Comparison of ENCODE assay signal across 13 cellular contexts in the genomic region with DNA sequence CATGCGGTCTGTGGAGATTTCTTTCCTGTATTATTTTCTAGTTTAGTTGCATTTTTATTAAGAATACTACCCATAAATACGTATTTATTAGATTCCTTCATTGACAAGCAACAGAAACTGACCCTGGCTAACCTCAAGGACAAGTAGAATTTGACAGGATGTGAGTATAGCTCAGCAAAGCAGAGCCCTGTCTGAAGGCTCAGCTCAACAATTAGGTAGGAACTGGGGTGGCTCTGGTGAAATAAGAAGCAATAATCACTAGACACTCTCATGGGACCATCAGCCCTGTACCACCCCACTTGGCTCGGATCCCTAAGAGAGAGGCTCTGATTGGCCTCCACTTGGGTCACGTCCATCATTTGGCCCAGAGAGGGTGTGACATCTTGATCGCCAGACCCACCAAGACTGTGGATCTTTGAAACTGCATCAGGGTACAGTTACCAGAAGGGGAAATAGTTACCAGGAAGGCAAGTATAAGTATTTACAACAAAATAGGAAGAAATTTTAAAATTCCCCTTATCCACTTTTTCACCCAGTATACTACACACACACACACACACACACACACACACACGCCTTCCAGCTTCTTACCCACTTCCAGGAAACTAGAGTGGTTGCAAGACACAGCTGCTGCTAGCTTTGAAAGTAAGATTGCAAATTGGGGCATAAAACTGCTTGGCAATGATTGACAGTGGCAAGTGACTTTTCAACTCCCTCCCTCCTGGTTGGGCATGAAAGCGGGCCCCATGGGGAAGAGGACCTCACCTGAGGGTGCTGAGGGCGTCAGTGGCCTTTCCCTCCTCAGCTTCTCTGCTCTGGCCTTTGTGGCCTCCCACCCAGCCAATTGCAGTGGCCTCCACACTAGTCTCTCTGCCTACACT. TPM values are rescaled to one million over a fixed set of nuclear protein-coding genes. Genes with fewer than 3 reads are reported as not detected.
DNase-seq lines count a peak whose midpoint lies in the region; FAIRE-seq and TF ChIP-seq lines count a peak whose summit lies in the region.
"Had no signal": no experiment of that assay in that cellular context is flagged by ENCODE, and none has a peak within 500 bp of the region (broad histone marks: within the 10 kb centered on the region; RNA-seq: fewer than 3 reads in every experiment).

No MANE protein-coding gene starts in this region.

- no peak overlapping the region for H2AK5ac ChIP-seq in mesendoderm (ENCODE audit: low read length)

- H3K4me1 ChIP-seq in OCI-LY7 (ENCODE audit: insufficient read depth, low read length, poor library complexity, severe bottlenecking) = peaks cover 37% of the 10 kb centered on the region
- H3K4me1 ChIP-seq in rectal smooth muscle tissue (ENCODE audit: control insufficient read depth, insufficient read depth, low read length) = peaks cover 22% of the 10 kb centered on the region
- peaks cover 13% of the 10 kb centered on the region for H3K4me1 ChIP-seq in left ventricle myocardium inferior
- H3K4me1 ChIP-seq in PC-9 (replicated peaks; ENCODE audit: insufficient read depth) = no peaks in the 10 kb centered on the region
- H3K4me1 ChIP-seq in mesendoderm (ENCODE audit: control insufficient read depth, low read depth, low read length) = no peaks in the 10 kb centered on the region

- H2AFZ ChIP-seq in OCI-LY7 (ENCODE audit: low read length) (peak overlapping the region; percentile 86; the same call in 1 of the 2 replicates), PC-9 (no peak overlapping the region)

- DNase-seq in GM18507 (ENCODE audit: extremely low spot score, insufficient read length, low read depth) = no peak
- DNase-seq in OCI-LY7 (ENCODE audit: low spot score) = peak; percentile 44
- peak; percentile 40 for DNase-seq in central memory CD4-positive, alpha-beta T cell
- no peak for DNase-seq in left ventricle myocardium inferior
- DNase-seq in PC-9 = no peak
- DNase-seq in SKM-1 treated with dmso at 0.1 percent for 144 hours (lab: John Stamatoyannopoulos, UW; ENCODE audit: unreplicated experiment) = no peak
- DNase-seq in mesendoderm = no peak
- DNase-seq: glutamatergic neuron, NCI-H510A had no signal

- H4K5ac ChIP-seq in mesendoderm (ENCODE audit: low read length) = no peak overlapping the region

- no peak overlapping the region for H2BK15ac ChIP-seq in mesendoderm (replicated peaks; ENCODE audit: low read depth)

- H3K9me3 ChIP-seq in OCI-LY7 (ENCODE audit: low read length) (no peaks in the 10 kb centered on the region), left ventricle myocardium inferior (replicated peaks) (no peaks in the 10 kb centered on the region), PC-9 (ENCODE audit: insufficient read depth, low read depth) (no peaks in the 10 kb centered on the region)

- H4K8ac ChIP-seq in mesendoderm (ENCODE audit: low read depth, low read length) = no peak overlapping the region

- CTCF ChIA-PET in OCI-LY7 (lab: Charles Lee; ENCODE audit: unreplicated experiment) (interaction anchor here (0.9 to 1.2 kb wide), 2 partner anchors 16 to 18 kb away, joined by 3 to 4 read pairs; no protein-coding TSS in a partner anchor), PC-9 (lab: Charles Lee) (no interaction called here)

- no peak overlapping the region for H3K4me3 ChIP-seq in OCI-LY7 (ENCODE audit: low read depth, low read length, poor library complexity, severe bottlenecking)
- H3K4me3 ChIP-seq in rectal smooth muscle tissue (ENCODE audit: low read length) = no peak overlapping the region
- no peak overlapping the region for H3K4me3 ChIP-seq in left ventricle myocardium inferior
- no peak overlapping the region for H3K4me3 ChIP-seq in PC-9
- no peak overlapping the region for H3K4me3 ChIP-seq in mesendoderm (ENCODE audit: low read length)
- H3K4me3 ChIP-seq: coronary artery, lung, SK-N-MC had no signal

- peak; percentile 71 for FAIRE-seq in GM18507 (lab: Jason Lieb, UNC)

- no CpG with 5 or more reads among the region's 8 CpGs for WGBS in mesendoderm (ENCODE audit: extremely low coverage, insufficient coverage, low lambda C conversion rate)

- peak overlapping the region; percentile 42 for H3K4me2 ChIP-seq in OCI-LY7 (ENCODE audit: low read length)
- no peak overlapping the region for H3K4me2 ChIP-seq in PC-9
- H3K4me2 ChIP-seq in mesendoderm (ENCODE audit: low read length) = no peak overlapping the region

- no peak overlapping the region for H2BK5ac ChIP-seq in mesendoderm (ENCODE audit: low read length)

- H3K36me3 ChIP-seq in OCI-LY7 (ENCODE audit: insufficient read depth, low read length) = no peaks in the 10 kb centered on the region
- H3K36me3 ChIP-seq in rectal smooth muscle tissue (ENCODE audit: control insufficient read depth, insufficient read depth, low read length) = peaks cover 8% of the 10 kb centered on the region
- H3K36me3 ChIP-seq in left ventricle myocardium inferior = peaks cover 68% of the 10 kb centered on the region
- peaks cover 17% of the 10 kb centered on the region for H3K36me3 ChIP-seq in PC-9 (ENCODE audit: low read depth)
- H3K36me3 ChIP-seq in mesendoderm (ENCODE audit: control insufficient read depth, insufficient read depth, low read length) = peaks cover 7% of the 10 kb centered on the region

- H3K9ac ChIP-seq in rectal smooth muscle tissue (ENCODE audit: low read length) (no peak overlapping the region), mesendoderm (ENCODE audit: low read length) (no peak overlapping the region)

- no peaks in the 10 kb centered on the region for H3K79me1 ChIP-seq in mesendoderm (ENCODE audit: low read length)

- no peak overlapping the region for H3K18ac ChIP-seq in mesendoderm (ENCODE audit: low read length)

- H3F3A ChIP-seq in PC-9 (ENCODE audit: insufficient read depth, low read depth) = no peaks in the 10 kb centered on the region

- no peak overlapping the region for H3K23ac ChIP-seq in mesendoderm (ENCODE audit: low read length)

- no peak overlapping the region for H2BK120ac ChIP-seq in mesendoderm (ENCODE audit: low read depth, low read length)

- H3K79me2 ChIP-seq in OCI-LY7 (ENCODE audit: insufficient read depth, low read depth, low read length) (no peaks in the 10 kb centered on the region), PC-9 (ENCODE audit: low read depth) (no peaks in the 10 kb centered on the region), mesendoderm (ENCODE audit: control insufficient read depth, insufficient read depth, low read length) (no peaks in the 10 kb centered on the region)

- H4K20me1 ChIP-seq in OCI-LY7 (ENCODE audit: insufficient read depth, low read length) (no peaks in the 10 kb centered on the region), PC-9 (ENCODE audit: insufficient read depth) (no peaks in the 10 kb centered on the region)

- H3K9me2 ChIP-seq in OCI-LY7 (ENCODE audit: insufficient read depth, low read length) = no peaks in the 10 kb centered on the region
- H3K9me2 ChIP-seq in PC-9 (ENCODE audit: insufficient read depth) = no peaks in the 10 kb centered on the region

- intact Hi-C loops in OCI-LY7 (cut with micrococcal nuclease; ENCODE audit: unreplicated experiment) = loop anchor here (5.0 kb wide), 2 partner anchors 86 to 161 kb away; partner anchors contain the start of gene SPATS2L
- intact Hi-C loops in left ventricle myocardium inferior (cut with micrococcal nuclease) = no loop called here
- intact Hi-C loops in PC-9 (cut with micrococcal nuclease; ENCODE audit: unreplicated experiment) = no loop called here

- H3K56ac ChIP-seq in mesendoderm (ENCODE audit: low read length) = no peak overlapping the region

- TF ChIP-seq CTCF in OCI-LY7 (conservative IDR thresholded peaks at IDR 0.05; ENCODE audit: low read length) (no peak), left ventricle myocardium inferior (IDR thresholded peaks at IDR 0.05; ENCODE audit: borderline replicate concordance) (no peak), PC-9 (conservative IDR thresholded peaks at IDR 0.05) (no peak)

- H3K27ac ChIP-seq in OCI-LY7 (ENCODE audit: low read depth, low read length, poor library complexity, severe bottlenecking) = no peak overlapping the region
- H3K27ac ChIP-seq in rectal smooth muscle tissue (ENCODE audit: low read depth, low read length) = peak overlapping the region; percentile 64
- no peak overlapping the region for H3K27ac ChIP-seq in left ventricle myocardium inferior (replicated peaks)
- H3K27ac ChIP-seq in PC-9 = no peak overlapping the region
- no peak overlapping the region for H3K27ac ChIP-seq in mesendoderm (ENCODE audit: low read depth, low read length)
- H3K27ac ChIP-seq: SK-N-MC had no signal

- H3K4ac ChIP-seq in mesendoderm (ENCODE audit: low read depth, low read length) = no peak overlapping the region

- no peaks in the 10 kb centered on the region for H3K27me3 ChIP-seq in rectal smooth muscle tissue (ENCODE audit: control insufficient read depth, insufficient read depth, low read length)
- no peaks in the 10 kb centered on the region for H3K27me3 ChIP-seq in left ventricle myocardium inferior (ENCODE audit: low read depth)
- no peaks in the 10 kb centered on the region for H3K27me3 ChIP-seq in PC-9 (ENCODE audit: insufficient read depth, low read depth)
- H3K27me3 ChIP-seq in mesendoderm (ENCODE audit: insufficient read depth, low read length, poor library complexity) = no peaks in the 10 kb centered on the region

- BruUV-seq in OCI-LY7 (replicated peaks; lab: Mats Ljungman, UMichigan) (no TSS peak), PC-9 (replicated peaks; lab: Mats Ljungman, UMichigan) (no TSS peak)

- POLR2A ChIA-PET in OCI-LY7 (lab: Charles Lee) (interaction anchor here (0.6 to 2.7 kb wide), 8 partner anchors 11 to 501 kb away, joined by 3 to 9 read pairs (median 4); no protein-coding TSS in a partner anchor), PC-9 (lab: Charles Lee; ENCODE audit: unreplicated experiment) (no interaction called here)

RNA-seq across cellular contexts. Expression of gene KCTD18, which starts 41.8 kb away (rescaled TPM):
- total RNA-seq in OCI-LY7 (2014; rRNA removed; shearing (Covaris generic)) = 10.9 and 12.7 TPM in 2 replicates
- 16.2 and 20.0 TPM in 2 replicates for total RNA-seq in OCI-LY7 (2022)
- 9.4 TPM for total RNA-seq in left ventricle myocardium inferior
- 19.6 and 24.0 TPM in 2 replicates for total RNA-seq in PC-9 (2021)
- 1.9 TPM for polyA plus RNA-seq in mesendoderm (2013, experiment 1 of 2)
- 2.0 TPM for polyA plus RNA-seq in mesendoderm (2013, experiment 2 of 2)

RNA-seq across cellular contexts. Expression of gene SGO2, which starts 58.0 kb away (rescaled TPM):
- total RNA-seq in OCI-LY7 (2014; rRNA removed; shearing (Covaris generic)) = 24.6 and 29.3 TPM in 2 replicates
- total RNA-seq in OCI-LY7 (2022) (55.3 and 62.5 TPM in 2 replicates), left ventricle myocardium inferior (1.6 TPM), PC-9 (2021) (17.8 and 25.0 TPM in 2 replicates)
- polyA plus RNA-seq in mesendoderm (2013, experiment 1 of 2) = 23.6 TPM
- polyA plus RNA-seq in mesendoderm (2013, experiment 2 of 2) = 24.6 TPM

Comparison
In these comparisons a context has a peak if more than half of its experiments do, and no peak if none do; other contexts are left out.
1. DNase-seq: peak in OCI-LY7 (single experiment) and central memory CD4-positive, alpha-beta T cell (single experiment); none in GM18507 (single experiment), left ventricle myocardium inferior (single experiment), PC-9 (0 of 2), SKM-1 treated with dmso at 0.1 percent for 144 hours (single experiment) and mesendoderm (single experiment).